ENCODE assay signal across 8 cellular contexts in the genomic region with DNA sequence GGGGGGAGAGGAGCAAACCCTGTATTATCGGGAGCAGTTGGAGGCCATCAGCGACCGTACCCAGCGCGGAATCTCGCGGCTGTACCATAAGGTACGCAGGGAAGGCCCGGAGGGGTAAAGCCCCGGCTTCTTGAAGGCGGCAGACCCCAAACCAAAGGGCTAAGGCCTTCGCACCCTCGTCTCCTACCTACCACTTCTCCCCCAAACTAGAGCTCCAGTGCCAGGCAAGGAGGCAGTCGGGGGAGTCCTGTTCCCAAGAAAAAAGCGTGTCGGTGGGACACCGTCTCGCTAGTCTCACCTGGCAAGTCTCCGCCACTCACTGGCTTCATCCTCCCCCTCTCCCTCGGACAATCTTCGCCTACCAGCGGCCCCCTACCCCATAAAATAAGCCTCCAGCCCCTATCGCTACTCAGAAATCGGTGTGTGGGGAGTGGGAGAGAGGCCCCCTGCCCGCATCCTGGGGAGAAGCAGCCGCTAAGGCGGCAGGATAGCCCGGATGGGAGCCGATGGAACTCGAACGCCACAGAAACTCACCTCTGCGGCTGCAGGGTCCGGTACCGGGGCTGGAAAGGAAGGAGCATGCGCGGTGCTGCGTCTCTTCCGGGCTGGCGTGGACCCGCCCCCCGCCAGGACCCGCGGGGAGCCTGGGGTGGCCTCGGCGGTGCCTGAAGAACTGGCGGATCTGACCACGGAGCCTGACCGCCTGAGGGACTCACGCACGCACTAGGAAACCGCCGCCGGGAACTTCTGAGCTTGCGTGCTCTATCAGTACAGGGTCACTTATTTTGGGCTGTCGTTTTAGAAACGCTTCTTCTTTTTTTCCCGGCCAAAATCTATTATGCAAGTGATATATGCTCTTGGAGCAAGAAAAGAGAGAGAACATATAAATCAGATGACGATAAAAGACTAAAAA. TPM values are rescaled to one million over a fixed set of nuclear protein-coding genes. Genes with fewer than 3 reads are reported as not detected.
DNase-seq lines count a peak whose midpoint lies in the region; ATAC-seq and FAIRE-seq lines count a peak whose summit lies in the region.

A gene (minus strand): TSS at position 572 of the 913 bp plus-strand sequence. CDS start 848 bp downstream, outside the sequence.

- peak within 1 kb of the TSS; percentile 92 for H2AFZ ChIP-seq in Karpas-422 (ENCODE audit: low read length)

- peak within 1 kb of the TSS; percentile 100 for H3K4me3 ChIP-seq in Karpas-422 (ENCODE audit: low read length)
- H3K4me3 ChIP-seq in esophagus (ENCODE audit: low read depth in 1 of 2, low read length in 2 of 2): peak within 1 kb of the TSS; percentile 82 to 99
- peak within 1 kb of the TSS; percentile 96 for H3K4me3 ChIP-seq in mucosa of stomach (ENCODE audit: low read length)

- H3K4me1 ChIP-seq in Karpas-422 (ENCODE audit: low read length) (peaks cover 20% of the 10 kb centered on the region), esophagus (ENCODE audit: control insufficient read depth in 2 of 2, insufficient read depth in 2 of 2, low read length in 1 of 2) (peaks cover 0 to 3% of the 10 kb centered on the region in 2 donors), mucosa of stomach (ENCODE audit: control insufficient read depth, insufficient read depth, low read length) (peaks cover 8% of the 10 kb centered on the region)

- H3K4me2 ChIP-seq in Karpas-422 (ENCODE audit: low read depth, low read length, poor library complexity, severe bottlenecking): peak within 1 kb of the TSS; percentile 90

- H3K27ac ChIP-seq in Karpas-422 (ENCODE audit: low read length) (peak within 1 kb of the TSS; percentile 85), esophagus (ENCODE audit: low read depth in 2 of 2, low read length in 1 of 2) (peak within 1 kb of the TSS; percentile 55 to 95)

- DNase-seq in DMS 273 (lab: John Stamatoyannopoulos, UW; ENCODE audit: unreplicated experiment) (peak; percentile 97), Karpas-422 (peak; percentile 97), RCC 7860 (ENCODE audit: low spot score) (peak; percentile 78)
- DNase-seq in activated T-cell treated with anti-CD3 and anti-CD28 coated beads, Interleukin-2, amount 50 U/mL, for 48 hours: peak; percentile 96 to 97
- DNase-seq in stimulated activated CD8-positive, alpha-beta memory T cell treated with anti-CD3 and anti-CD28 coated beads, Interleukin-4, amount 100 ng/mL, for 48 hours: peak; percentile 94

- FAIRE-seq in RCC 7860 (lab: Jason Lieb, UNC): no peak

- H3K36me3 ChIP-seq in Karpas-422 (ENCODE audit: insufficient read depth, low read length) (peaks cover 43% of the 10 kb centered on the region), esophagus (ENCODE audit: control insufficient read depth in 2 of 2, insufficient read depth in 2 of 2, low read length in 1 of 2) (peaks cover 4 to 11% of the 10 kb centered on the region in 2 donors), mucosa of stomach (ENCODE audit: control insufficient read depth, insufficient read depth, low read length) (no peaks in the 10 kb centered on the region)

- WGBS in esophagus, 2 donors: 0% methylated on average over 53 to 58 of the region's 58 CpGs

- no peaks in the 10 kb centered on the region for H3K27me3 ChIP-seq in Karpas-422 (ENCODE audit: low read length)
- no peaks in the 10 kb centered on the region for H3K27me3 ChIP-seq in esophagus (ENCODE audit: control insufficient read depth in 1 of 2, insufficient read depth in 2 of 2, low read length in 2 of 2)
- H3K27me3 ChIP-seq in mucosa of stomach (ENCODE audit: control insufficient read depth, insufficient read depth, low read length): no peaks in the 10 kb centered on the region

- peak; percentile 77 for ATAC-seq in GM21723 (IDR thresholded peaks at IDR 0.05; ENCODE audit: unreplicated experiment)

- no peaks in the 10 kb centered on the region for H3K9me2 ChIP-seq in Karpas-422 (replicated peaks; ENCODE audit: insufficient read depth, low read length)

- peaks cover 27% of the 10 kb centered on the region; the same call in 1 of the 2 replicates for H4K20me1 ChIP-seq in Karpas-422 (ENCODE audit: insufficient read depth, low read depth, low read length)

- H3K9me3 ChIP-seq in Karpas-422 (ENCODE audit: low read length): no peaks in the 10 kb centered on the region
- no peaks in the 10 kb centered on the region for H3K9me3 ChIP-seq in esophagus (ENCODE audit: control insufficient read depth in 2 of 2, insufficient read depth in 1 of 2, low read depth in 1 of 2, low read length in 1 of 2)
- no peaks in the 10 kb centered on the region for H3K9me3 ChIP-seq in mucosa of stomach (ENCODE audit: control insufficient read depth, low read length)

- peaks cover 33% of the 10 kb centered on the region for H3K79me2 ChIP-seq in Karpas-422 (ENCODE audit: low read length)

- H3K9ac ChIP-seq in Karpas-422 (ENCODE audit: low read length): peak within 1 kb of the TSS; percentile 97
- H3K9ac ChIP-seq in mucosa of stomach (ENCODE audit: low read length): peak within 1 kb of the TSS; percentile 96

RNA-seq across cellular contexts. Expression of the gene that starts here (rescaled TPM):
- total RNA-seq in Karpas-422 (2014; rRNA removed; shearing (Covaris generic); ENCODE audit: low replicate concordance): 2,938 and 3,077 TPM in 2 replicates
- 1,000 to 10,000 TPM; 1,884 to 2,829 TPM for polyA plus RNA-seq in esophagus

Comparison
In these comparisons a context has a peak if more than half of its experiments do, and no peak if none do; other contexts are left out.
1. Peak in every context shown above with its lines: DNase-seq, ATAC-seq, H3K4me3 ChIP-seq and H3K27ac ChIP-seq.